Comparison of ENCODE assay signal across 18 cellular contexts in the genomic region with DNA sequence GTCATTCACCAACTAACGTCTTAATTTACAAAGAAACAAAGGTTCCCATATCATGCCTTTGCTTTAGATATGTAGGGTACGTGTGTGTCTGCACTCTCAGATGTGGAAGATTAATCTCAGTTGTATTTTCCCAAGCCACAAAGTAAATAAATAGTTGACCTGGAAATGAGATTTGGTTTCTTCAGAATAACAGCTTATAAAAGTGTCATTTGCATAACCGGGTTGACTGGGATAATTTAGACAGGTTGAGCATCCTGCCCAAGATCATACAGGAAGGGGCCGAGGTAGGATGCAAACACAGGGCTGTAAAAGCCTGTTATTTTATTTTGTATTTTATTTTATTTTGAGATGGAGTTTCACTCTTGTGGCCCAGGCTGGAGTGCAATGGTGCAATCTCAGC. TPM values are rescaled to one million over a fixed set of nuclear protein-coding genes. Genes with fewer than 3 reads are reported as not detected.
A peak's percentile ranks its signal among the peaks of the same experiment; 100 is the strongest.
DNase-seq lines count a peak whose midpoint lies in the region; ATAC-seq and TF ChIP-seq lines count a peak whose summit lies in the region.
"Had no signal": no experiment of that assay in that cellular context is flagged by ENCODE, and none has a peak within 500 bp of the region (broad histone marks: within the 10 kb centered on the region; RNA-seq: fewer than 3 reads in every experiment).

No MANE protein-coding gene starts in this region.

- in situ Hi-C loops in HAP-1 (cut with MboI; ENCODE audit: low sequenced_read_pairs): no loop called here
- in situ Hi-C loops in KBM-7 (cut with MboI; ENCODE audit: low pct_unique_long_range_greater_than_20kb, low sequenced_read_pairs): loop anchor here (25.0 kb wide), 1 partner anchor 409 kb away; a partner anchor contains a TSS

- H3K27ac ChIP-seq in naive thymus-derived CD4-positive, alpha-beta T cell (ENCODE audit: low read depth, low read length): peak overlapping the region; percentile 79
- H3K27ac ChIP-seq: cardiac muscle cell had no signal

- ATAC-seq in stimulated activated naive CD8-positive, alpha-beta T cell treated with anti-CD3 and anti-CD28 coated beads, Interleukin-15, Interleukin-2, amounts not matched to agents 100 U/mL and 50 U/mL, for 24 hours: no peak
- ATAC-seq in activated CD8-positive, alpha-beta T cell treated with anti-CD3 and anti-CD28 coated beads for 36 hours: no peak
- no peak for ATAC-seq in naive thymus-derived CD4-positive, alpha-beta T cell
- ATAC-seq: mucosa of descending colon; Right ventricle myocardium inferior; stimulated activated naive B cell treated with anti-CD40 and anti-IgM and Interleukin-4, amounts not matched to agents 10 μg/mL and 1 μg/mL and 100 μg/mL, for 72 hours had no signal

- intact Hi-C loops in activated CD8-positive, alpha-beta T cell treated with anti-CD3 and anti-CD28 coated beads for 36 hours (cut with micrococcal nuclease): no loop called here
- intact Hi-C loops in naive thymus-derived CD4-positive, alpha-beta T cell (cut with micrococcal nuclease): loop anchor here in 1 of 2 donors (1.0 kb wide), 1 partner anchor 574 kb away; a partner anchor contains a TSS

- peaks cover 30 to 47% (median 43%) of the 10 kb centered on the region in 3 experiments for H3K36me3 ChIP-seq in naive thymus-derived CD4-positive, alpha-beta T cell (ENCODE audit: control insufficient read depth in 2 of 3, insufficient read depth in 3 of 3, low read length in 3 of 3)
- H3K36me3 ChIP-seq in HAP-1 (replicated peaks): peaks cover 73% of the 10 kb centered on the region

- H3K4me1 ChIP-seq in naive thymus-derived CD4-positive, alpha-beta T cell (ENCODE audit: control insufficient read depth in 2 of 2, insufficient read depth in 2 of 2, low read length in 2 of 2): peaks cover 59 to 69% of the 10 kb centered on the region in 2 donors
- peaks cover 7% of the 10 kb centered on the region for H3K4me1 ChIP-seq in HAP-1

- no peak overlapping the region for H3K4me3 Mint-ChIP-seq in stimulated activated naive CD8-positive, alpha-beta T cell treated with anti-CD3 and anti-CD28 coated beads, Interleukin-15, Interleukin-2, amounts not matched to agents 100 ng/mL and 50 ng/mL, for 24 hours
- H3K4me3 Mint-ChIP-seq in activated CD8-positive, alpha-beta T cell treated with anti-CD3 and anti-CD28 coated beads for 36 hours: no peak overlapping the region
- H3K4me3 Mint-ChIP-seq in naive thymus-derived CD4-positive, alpha-beta T cell: peak overlapping the region; percentile 67 to 85 (median 79)
- H3K4me3 Mint-ChIP-seq: stimulated activated naive B cell treated with anti-CD40 and anti-IgM and Interleukin-4, amounts not matched to agents 10 μg/mL and 1 μg/mL and 100 μg/mL, for 72 hours had no signal

- no peaks in the 10 kb centered on the region for H3K27me3 Mint-ChIP-seq in stimulated activated naive CD8-positive, alpha-beta T cell treated with anti-CD3 and anti-CD28 coated beads, Interleukin-15, Interleukin-2, amounts not matched to agents 100 ng/mL and 50 ng/mL, for 24 hours
- no peaks in the 10 kb centered on the region for H3K27me3 Mint-ChIP-seq in activated CD8-positive, alpha-beta T cell treated with anti-CD3 and anti-CD28 coated beads for 36 hours
- H3K27me3 Mint-ChIP-seq in naive thymus-derived CD4-positive, alpha-beta T cell: no peaks in the 10 kb centered on the region
- H3K27me3 Mint-ChIP-seq: stimulated activated naive B cell treated with anti-CD40 and anti-IgM and Interleukin-4, amounts not matched to agents 10 μg/mL and 1 μg/mL and 100 μg/mL, for 72 hours had no signal

- H3K4me3 ChIP-seq in naive thymus-derived CD4-positive, alpha-beta T cell (ENCODE audit: low read length): peak overlapping the region; percentile 38
- H3K4me3 ChIP-seq in HAP-1: no peak overlapping the region
- H3K4me3 ChIP-seq: cardiac muscle cell, mucosa of descending colon, pancreas had no signal

- no peaks in the 10 kb centered on the region for H3K9me3 ChIP-seq in naive thymus-derived CD4-positive, alpha-beta T cell (ENCODE audit: control insufficient read depth in 2 of 3, low read length in 3 of 3)
- H3K9me3 ChIP-seq in HAP-1: no peaks in the 10 kb centered on the region
- H3K9me3 ChIP-seq: mucosa of descending colon, pancreas had no signal

- H3K4me1 Mint-ChIP-seq in stimulated activated naive CD8-positive, alpha-beta T cell treated with anti-CD3 and anti-CD28 coated beads, Interleukin-15, Interleukin-2, amounts not matched to agents 100 ng/mL and 50 ng/mL, for 24 hours (ENCODE audit: low read depth): peaks cover 66% of the 10 kb centered on the region
- H3K4me1 Mint-ChIP-seq in activated CD8-positive, alpha-beta T cell treated with anti-CD3 and anti-CD28 coated beads for 36 hours (ENCODE audit: low read depth): peaks cover 63% of the 10 kb centered on the region
- H3K4me1 Mint-ChIP-seq in naive thymus-derived CD4-positive, alpha-beta T cell: peaks cover 39 to 93% (median 81%) of the 10 kb centered on the region in 7 donors

- no peak for DNase-seq in stimulated activated naive CD8-positive, alpha-beta T cell treated with anti-CD3 and anti-CD28 coated beads, Interleukin-15, Interleukin-2, amounts not matched to agents 100 U/mL and 50 U/mL, for 24 hours
- DNase-seq in activated CD8-positive, alpha-beta T cell treated with anti-CD3 and anti-CD28 coated beads for 36 hours: no peak
- DNase-seq in naive thymus-derived CD4-positive, alpha-beta T cell: peak in 1 of 9 donors; percentile 20
- DNase-seq in HAP-1 (ENCODE audit: low spot score in 2 of 2) (no peak), HEK293T (ENCODE audit: extremely low spot score) (no peak), KBM-7 (no peak)
- DNase-seq in stimulated activated CD4-positive, alpha-beta T cell treated with anti-CD3 and anti-CD28 coated beads, Interleukin-4, amount 100 ng/mL, for 4 hours: no peak
- DNase-seq: activated CD4-positive, alpha-beta T cell treated with anti-CD3 and anti-CD28 coated beads, Interleukin-2, amount 50 U/mL, for 1 hour; DMS 273 treated with DMSO at 0.1 percent for 48 hours; mucosa of descending colon; NCI-H1105 treated with DMSO at 0.1 percent for 48 hours; NCI-H2227 treated with DMSO at 0.1 percent for 48 hours; pancreas; stimulated activated naive B cell treated with anti-CD40 and anti-IgM and Interleukin-4, amounts not matched to agents 10 μg/mL and 1 μg/mL and 100 μg/mL, for 72 hours; T-helper 9 cell had no signal

- CTCF ChIA-PET in activated CD8-positive, alpha-beta T cell treated with anti-CD3 and anti-CD28 coated beads for 36 hours (lab: Charles Lee): interaction anchor here (1.3 to 2.9 kb wide), 4 partner anchors 10 to 217 kb away, joined by 4 to 12 read pairs (median 4); no protein-coding TSS in a partner anchor
- CTCF ChIA-PET in naive thymus-derived CD4-positive, alpha-beta T cell (lab: Charles Lee): interaction anchor here (1.3 to 1.5 kb wide), 3 partner anchors 19 to 133 kb away, joined by 3 to 5 read pairs (median 4); a partner anchor contains a TSS
- CTCF ChIA-PET in HEK293T (lab: Yijun Ruan, JAX): no interaction called here

- H3K27ac Mint-ChIP-seq in stimulated activated naive CD8-positive, alpha-beta T cell treated with anti-CD3 and anti-CD28 coated beads, Interleukin-15, Interleukin-2, amounts not matched to agents 100 ng/mL and 50 ng/mL, for 24 hours: peak overlapping the region; percentile 94
- H3K27ac Mint-ChIP-seq in activated CD8-positive, alpha-beta T cell treated with anti-CD3 and anti-CD28 coated beads for 36 hours: peak overlapping the region; percentile 95
- H3K27ac Mint-ChIP-seq in naive thymus-derived CD4-positive, alpha-beta T cell: peak overlapping the region; percentile 95 to 100 (median 99)

- POLR2A ChIA-PET in activated CD8-positive, alpha-beta T cell treated with anti-CD3 and anti-CD28 coated beads for 36 hours (lab: Charles Lee): interaction anchor here (1.0 to 2.2 kb wide), 3 partner anchors 19 to 217 kb away, joined by 3 to 5 read pairs (median 3); no protein-coding TSS in a partner anchor
- POLR2A ChIA-PET in naive thymus-derived CD4-positive, alpha-beta T cell (lab: Charles Lee): interaction anchor here (0.9 to 2.6 kb wide), 9 partner anchors 9 to 151 kb away, joined by 3 to 14 read pairs (median 5); no protein-coding TSS in a partner anchor
- POLR2A ChIA-PET in HEK293T (lab: Yijun Ruan, JAX): no interaction called here

- no peaks in the 10 kb centered on the region for H3K9me3 Mint-ChIP-seq in stimulated activated naive CD8-positive, alpha-beta T cell treated with anti-CD3 and anti-CD28 coated beads, Interleukin-15, Interleukin-2, amounts not matched to agents 100 ng/mL and 50 ng/mL, for 24 hours
- no peaks in the 10 kb centered on the region for H3K9me3 Mint-ChIP-seq in activated CD8-positive, alpha-beta T cell treated with anti-CD3 and anti-CD28 coated beads for 36 hours
- peaks cover 0 to 2% (median 0%) of the 10 kb centered on the region in 11 donors for H3K9me3 Mint-ChIP-seq in naive thymus-derived CD4-positive, alpha-beta T cell
- H3K9me3 Mint-ChIP-seq: stimulated activated naive B cell treated with anti-CD40 and anti-IgM and Interleukin-4, amounts not matched to agents 10 μg/mL and 1 μg/mL and 100 μg/mL, for 72 hours had no signal

- no peaks in the 10 kb centered on the region for H3K27me3 ChIP-seq in naive thymus-derived CD4-positive, alpha-beta T cell (ENCODE audit: control insufficient read depth in 2 of 2, insufficient read depth in 2 of 2, low read length in 2 of 2)
- no peaks in the 10 kb centered on the region for H3K27me3 ChIP-seq in HAP-1 (ENCODE audit: low read depth)
- H3K27me3 ChIP-seq: cardiac muscle cell, pancreas had no signal

- TF ChIP-seq CTCF in activated CD8-positive, alpha-beta T cell treated with anti-CD3 and anti-CD28 coated beads for 36 hours (IDR thresholded peaks at IDR 0.05): no peak

- H3K36me3 Mint-ChIP-seq in stimulated activated naive CD8-positive, alpha-beta T cell treated with anti-CD3 and anti-CD28 coated beads, Interleukin-15, Interleukin-2, amounts not matched to agents 100 ng/mL and 50 ng/mL, for 24 hours (ENCODE audit: low read depth): peaks cover 95% of the 10 kb centered on the region
- peaks cover 87% of the 10 kb centered on the region for H3K36me3 Mint-ChIP-seq in activated CD8-positive, alpha-beta T cell treated with anti-CD3 and anti-CD28 coated beads for 36 hours (ENCODE audit: low read depth)
- H3K36me3 Mint-ChIP-seq in naive thymus-derived CD4-positive, alpha-beta T cell: peaks cover 27 to 79% (median 58%) of the 10 kb centered on the region in 5 donors

TF ChIP-seq in HEK293T, 16 proteins besides CTCF, POLR2A, EP300 and RAD21 (continues in another document):
- TF ChIP-seq LEF1 (IDR thresholded peaks at IDR 0.05; ENCODE audit: borderline replicate concordance) (no peak), ARNT (IDR thresholded peaks at IDR 0.05) (no peak), SUZ12 (IDR thresholded peaks at IDR 0.05) (no peak), FOXM1 (IDR thresholded peaks at IDR 0.05; ENCODE audit: borderline replicate concordance) (no peak), ELF4 (IDR thresholded peaks at IDR 0.05) (no peak)

RNA-seq across cellular contexts. Expression of a gene that starts 19.5 kb away (rescaled TPM):
- total RNA-seq in activated CD8-positive, alpha-beta T cell treated with anti-CD3 and anti-CD28 coated beads for 36 hours: 10 to 100 TPM; 22.1 to 24.4 TPM
- 100 to 1,000 TPM in 1 of 5 experiments, 10 to 100 TPM in 4; 61.7 to 115 (median 83.3) TPM for total RNA-seq in naive thymus-derived CD4-positive, alpha-beta T cell
- 10 to 100 TPM; 16.0 to 21.9 TPM for polyA plus RNA-seq in naive thymus-derived CD4-positive, alpha-beta T cell

RNA-seq across cellular contexts. Expression of a gene that starts 36.7 kb away (rescaled TPM):
- total RNA-seq in activated CD8-positive, alpha-beta T cell treated with anti-CD3 and anti-CD28 coated beads for 36 hours: not detected
- under 1 TPM in 3 of 5 experiments, not detected in 2; 0.05 to 0.65 (median 0.10) TPM for total RNA-seq in naive thymus-derived CD4-positive, alpha-beta T cell
- not detected for polyA plus RNA-seq in naive thymus-derived CD4-positive, alpha-beta T cell
- total RNA-seq: cardiac muscle cell, pancreas, Right ventricle myocardium inferior had no signal
- polyA plus RNA-seq: pancreas had no signal

Comparison
In these comparisons a context has a peak if more than half of its experiments do, and no peak if none do; other contexts are left out.
1. H3K4me3 Mint-ChIP-seq: peak in naive thymus-derived CD4-positive, alpha-beta T cell (10 of 10); none in stimulated activated naive CD8-positive, alpha-beta T cell treated with anti-CD3 and anti-CD28 coated beads, Interleukin-15, Interleukin-2, amounts not matched to agents 100 ng/mL and 50 ng/mL, for 24 hours (single experiment) and activated CD8-positive, alpha-beta T cell treated with anti-CD3 and anti-CD28 coated beads for 36 hours (single experiment).
2. Peak in every context shown above with its lines, with median percentiles within 50 percentile points of each other: H3K27ac Mint-ChIP-seq.